14 cellular contexts compared by ENCODE assay signal in the genomic region with DNA sequence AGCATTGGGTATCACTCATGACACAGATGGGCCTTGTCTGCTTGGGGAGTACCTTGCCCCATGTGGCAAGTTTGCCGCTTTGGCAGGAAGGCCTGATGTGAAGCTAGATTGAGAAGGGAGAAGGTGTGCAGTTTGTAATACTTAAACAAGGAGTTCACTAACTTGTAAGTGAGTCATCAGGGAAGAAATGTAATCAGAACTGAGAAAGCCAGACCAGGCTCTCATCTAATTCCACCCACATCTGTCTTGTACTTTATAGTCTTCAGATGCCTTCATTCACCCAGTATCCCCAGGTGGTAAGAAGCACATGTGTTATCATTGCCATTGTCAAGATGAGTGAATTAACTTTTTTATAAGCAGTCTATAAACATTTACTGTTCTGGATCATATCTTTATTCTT.
DNase-seq lines count a peak whose midpoint lies in the region; ATAC-seq and TF ChIP-seq lines count a peak whose summit lies in the region.
"Had no signal": no experiment of that assay in that cellular context is flagged by ENCODE, and none has a peak within 500 bp of the region (broad histone marks: within the 10 kb centered on the region; RNA-seq: fewer than 3 reads in every experiment).

No MANE protein-coding gene starts in this region.

- ATAC-seq in GM18511 (IDR thresholded peaks at IDR 0.05; ENCODE audit: unreplicated experiment) (peak; percentile 70), GM21723 (IDR thresholded peaks at IDR 0.05; ENCODE audit: unreplicated experiment) (peak; percentile 59), HG03378 (IDR thresholded peaks at IDR 0.05; ENCODE audit: unreplicated experiment) (peak; percentile 56), GM21737 (IDR thresholded peaks at IDR 0.05; ENCODE audit: unreplicated experiment) (no peak)

- no peaks in the 10 kb centered on the region for H3K27me3 ChIP-seq in hepatocyte
- H3K27me3 ChIP-seq: uterus had no signal

- H2AFZ ChIP-seq in hepatocyte: no peak overlapping the region

- intact Hi-C loops in activated CD4-positive, alpha-beta memory T cell treated with anti-CD3 and anti-CD28 coated beads for 36 hours (cut with micrococcal nuclease): no loop called here

- peaks cover 3% of the 10 kb centered on the region for H3K9me3 Mint-ChIP-seq in activated CD4-positive, alpha-beta memory T cell treated with anti-CD3 and anti-CD28 coated beads for 36 hours
- peaks cover 6% of the 10 kb centered on the region for H3K9me3 Mint-ChIP-seq in activated T-cell treated with anti-CD3 and anti-CD28 coated beads, Interleukin-2, amount 50 U/mL, for 24 hours

- CTCF ChIA-PET in activated CD4-positive, alpha-beta memory T cell treated with anti-CD3 and anti-CD28 coated beads for 36 hours (lab: Charles Lee): no interaction called here

- no peak overlapping the region for H3K27ac Mint-ChIP-seq in activated CD4-positive, alpha-beta memory T cell treated with anti-CD3 and anti-CD28 coated beads for 36 hours
- no peak overlapping the region for H3K27ac Mint-ChIP-seq in activated T-cell treated with anti-CD3 and anti-CD28 coated beads, Interleukin-2, amount 50 U/mL, for 24 hours
- H3K27ac Mint-ChIP-seq: activated naive CD8-positive, alpha-beta T cell treated with anti-CD3 and anti-CD28 coated beads for 36 hours had no signal

- H4K20me1 ChIP-seq in hepatocyte (ENCODE audit: insufficient read depth, poor library complexity, severe bottlenecking): no peaks in the 10 kb centered on the region

- POLR2A ChIA-PET in activated CD4-positive, alpha-beta memory T cell treated with anti-CD3 and anti-CD28 coated beads for 36 hours (lab: Charles Lee): no interaction called here

- no peak overlapping the region for H3K27ac ChIP-seq in hepatocyte
- H3K27ac ChIP-seq: uterus had no signal

- no peaks in the 10 kb centered on the region for H3K4me1 Mint-ChIP-seq in activated CD4-positive, alpha-beta memory T cell treated with anti-CD3 and anti-CD28 coated beads for 36 hours (ENCODE audit: low read depth)
- H3K4me1 Mint-ChIP-seq in activated T-cell treated with anti-CD3 and anti-CD28 coated beads, Interleukin-2, amount 50 U/mL, for 24 hours (ENCODE audit: low read depth): no peaks in the 10 kb centered on the region
- H3K4me1 Mint-ChIP-seq: activated naive CD8-positive, alpha-beta T cell treated with anti-CD3 and anti-CD28 coated beads for 36 hours had no signal

- H3K27me3 Mint-ChIP-seq in activated CD4-positive, alpha-beta memory T cell treated with anti-CD3 and anti-CD28 coated beads for 36 hours: no peaks in the 10 kb centered on the region
- no peaks in the 10 kb centered on the region for H3K27me3 Mint-ChIP-seq in activated T-cell treated with anti-CD3 and anti-CD28 coated beads, Interleukin-2, amount 50 U/mL, for 24 hours
- H3K27me3 Mint-ChIP-seq: activated naive CD8-positive, alpha-beta T cell treated with anti-CD3 and anti-CD28 coated beads for 36 hours had no signal

- no peak overlapping the region for H3K4me2 ChIP-seq in hepatocyte

- H3K4me3 Mint-ChIP-seq in activated CD4-positive, alpha-beta memory T cell treated with anti-CD3 and anti-CD28 coated beads for 36 hours: no peak overlapping the region
- H3K4me3 Mint-ChIP-seq in activated T-cell treated with anti-CD3 and anti-CD28 coated beads, Interleukin-2, amount 50 U/mL, for 24 hours: no peak overlapping the region
- H3K4me3 Mint-ChIP-seq: activated naive CD8-positive, alpha-beta T cell treated with anti-CD3 and anti-CD28 coated beads for 36 hours had no signal

- WGBS in hepatocyte (ENCODE audit: low lambda C conversion rate, missing lambda C conversion rate): 83% methylated on average over 1 of the region's 1 CpG

- no peak for TF ChIP-seq CTCF in hepatocyte (IDR thresholded peaks at IDR 0.05; ENCODE audit: poor library complexity)

- H3K9me3 ChIP-seq in hepatocyte (ENCODE audit: low read depth): no peaks in the 10 kb centered on the region
- H3K9me3 ChIP-seq: uterus had no signal

- DNase-seq in fibroblast of peridontal ligament (ENCODE audit: extremely low read depth): peak; percentile 10
- DNase-seq in hepatocyte (ENCODE audit: low spot score): no peak
- DNase-seq in activated CD4-positive, alpha-beta memory T cell treated with anti-CD3 and anti-CD28 coated beads for 36 hours: no peak
- DNase-seq in activated T-cell treated with anti-CD3 and anti-CD28 coated beads, Interleukin-2, amount 50 U/mL, for 24 hours: no peak
- DNase-seq: activated CD4-positive, alpha-beta T cell treated with anti-CD3 and anti-CD28 coated beads, Interleukin-2, amount 50 U/mL, for 1 hour; activated naive CD8-positive, alpha-beta T cell treated with anti-CD3 and anti-CD28 coated beads for 36 hours; effector CD4-positive, alpha-beta T cell; hypothalamus; midbrain; uterus had no signal

- H3K79me2 ChIP-seq in hepatocyte: no peaks in the 10 kb centered on the region

- peaks cover 8% of the 10 kb centered on the region for H3K4me1 ChIP-seq in hepatocyte (ENCODE audit: insufficient read depth)
- H3K4me1 ChIP-seq: uterus had no signal

- no peak overlapping the region for H3K4me3 ChIP-seq in hepatocyte
- H3K4me3 ChIP-seq: uterus had no signal

- H3K36me3 ChIP-seq in hepatocyte (replicated peaks; ENCODE audit: insufficient read depth, low read depth): no peaks in the 10 kb centered on the region
- H3K36me3 ChIP-seq: uterus had no signal

- no peaks in the 10 kb centered on the region for H3K36me3 Mint-ChIP-seq in activated CD4-positive, alpha-beta memory T cell treated with anti-CD3 and anti-CD28 coated beads for 36 hours
- H3K36me3 Mint-ChIP-seq in activated T-cell treated with anti-CD3 and anti-CD28 coated beads, Interleukin-2, amount 50 U/mL, for 24 hours (ENCODE audit: low read depth): no peaks in the 10 kb centered on the region
- H3K36me3 Mint-ChIP-seq: activated naive CD8-positive, alpha-beta T cell treated with anti-CD3 and anti-CD28 coated beads for 36 hours had no signal

- H3K9me2 ChIP-seq in hepatocyte (replicated peaks; ENCODE audit: insufficient read depth): no peaks in the 10 kb centered on the region
